2 cellular contexts compared by ENCODE assay signal in genomic region chr10:86524225-86524982, GRCh38.
TF ChIP-seq lines count a peak whose summit lies in the region.

No MANE protein-coding gene starts in this region.

TF ChIP-seq in SK-N-SH, 30 proteins besides CTCF, POLR2A, EP300 and RAD21 (continued from another document):
- TF ChIP-seq, protein P1, sequence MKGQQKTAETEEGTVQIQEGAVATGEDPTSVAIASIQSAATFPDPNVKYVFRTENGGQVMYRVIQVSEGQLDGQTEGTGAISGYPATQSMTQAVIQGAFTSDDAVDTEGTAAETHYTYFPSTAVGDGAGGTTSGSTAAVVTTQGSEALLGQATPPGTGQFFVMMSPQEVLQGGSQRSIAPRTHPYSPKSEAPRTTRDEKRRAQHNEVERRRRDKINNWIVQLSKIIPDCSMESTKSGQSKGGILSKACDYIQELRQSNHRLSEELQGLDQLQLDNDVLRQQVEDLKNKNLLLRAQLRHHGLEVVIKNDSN (IDR thresholded peaks at IDR 0.05; ENCODE audit: borderline replicate concordance, low read depth) = no peak
- TF ChIP-seq NRF1 (IDR thresholded peaks at IDR 0.05; ENCODE audit: low read depth, low read length) (no peak), ELF1 (IDR thresholded peaks at IDR 0.05) (no peak), RCOR1 (IDR thresholded peaks at IDR 0.05; ENCODE audit: low read length) (no peak)
- TF ChIP-seq, protein P2, sequence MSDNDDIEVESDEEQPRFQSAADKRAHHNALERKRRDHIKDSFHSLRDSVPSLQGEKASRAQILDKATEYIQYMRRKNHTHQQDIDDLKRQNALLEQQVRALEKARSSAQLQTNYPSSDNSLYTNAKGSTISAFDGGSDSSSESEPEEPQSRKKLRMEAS (IDR thresholded peaks at IDR 0.05; ENCODE audit: low read depth) = no peak

TF ChIP-seq in HEK293, 187 proteins besides CTCF, POLR2A, EP300 and RAD21 (continued from another document):
- TF ChIP-seq ZNF692 (tag by site-specific recombination; IDR thresholded peaks at IDR 0.05) (peak; percentile 73; the same call in 1 of the 2 replicates), ZFP41 (tag by site-specific recombination; IDR thresholded peaks at IDR 0.05; ENCODE audit: borderline replicate concordance) (no peak), GFI1B (tag by site-specific recombination; IDR thresholded peaks at IDR 0.05) (no peak), ZSCAN23 (tag by site-specific recombination; IDR thresholded peaks at IDR 0.05) (no peak), ZNF558 (tag by site-specific recombination; IDR thresholded peaks at IDR 0.05) (no peak)
- TF ChIP-seq, protein P3, sequence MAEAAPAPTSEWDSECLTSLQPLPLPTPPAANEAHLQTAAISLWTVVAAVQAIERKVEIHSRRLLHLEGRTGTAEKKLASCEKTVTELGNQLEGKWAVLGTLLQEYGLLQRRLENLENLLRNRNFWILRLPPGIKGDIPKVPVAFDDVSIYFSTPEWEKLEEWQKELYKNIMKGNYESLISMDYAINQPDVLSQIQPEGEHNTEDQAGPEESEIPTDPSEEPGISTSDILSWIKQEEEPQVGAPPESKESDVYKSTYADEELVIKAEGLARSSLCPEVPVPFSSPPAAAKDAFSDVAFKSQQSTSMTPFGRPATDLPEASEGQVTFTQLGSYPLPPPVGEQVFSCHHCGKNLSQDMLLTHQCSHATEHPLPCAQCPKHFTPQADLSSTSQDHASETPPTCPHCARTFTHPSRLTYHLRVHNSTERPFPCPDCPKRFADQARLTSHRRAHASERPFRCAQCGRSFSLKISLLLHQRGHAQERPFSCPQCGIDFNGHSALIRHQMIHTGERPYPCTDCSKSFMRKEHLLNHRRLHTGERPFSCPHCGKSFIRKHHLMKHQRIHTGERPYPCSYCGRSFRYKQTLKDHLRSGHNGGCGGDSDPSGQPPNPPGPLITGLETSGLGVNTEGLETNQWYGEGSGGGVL (tag by site-specific recombination; IDR thresholded peaks at IDR 0.05) = peak; percentile 29; the same call in 1 of the 2 replicates
